8 cellular contexts compared by ENCODE assay signal in genomic region chr1:169466259-169467230, GRCh38. TPM values are rescaled to one million over a fixed set of nuclear protein-coding genes. Genes with fewer than 3 reads are reported as not detected.
DNase-seq lines count a peak whose midpoint lies in the region; ATAC-seq, FAIRE-seq and TF ChIP-seq lines count a peak whose summit lies in the region.

No MANE protein-coding gene starts in this region.

- BruUV-seq in mammary epithelial cell (replicated peaks; lab: Mats Ljungman, UMichigan): no TSS peak

- no peak for FAIRE-seq in A549 (lab: Jason Lieb, UNC)

- 73% methylated on average over 8 of the region's 8 CpGs for WGBS in A549 (ENCODE audit: missing lambda C conversion rate)
- 59% methylated on average over 8 of the region's 8 CpGs for WGBS in mammary epithelial cell (ENCODE audit: low coverage, missing lambda C conversion rate)

- no peak overlapping the region for H3K9ac ChIP-seq in DND-41 (ENCODE audit: low read depth, low read length)
- H3K9ac ChIP-seq in mammary epithelial cell (ENCODE audit: insufficient read depth, low read length): no peak overlapping the region
- H3K9ac ChIP-seq in neural cell (ENCODE audit: low read length): no peak overlapping the region

- in situ Hi-C loops in mammary epithelial cell (cut with MboI; ENCODE audit: low sequenced_read_pairs in 2 of 2): no loop called here

- H3K27me3 ChIP-seq in DND-41 (ENCODE audit: insufficient read depth, low read length, poor library complexity): no peaks in the 10 kb centered on the region
- H3K27me3 ChIP-seq in mammary epithelial cell (ENCODE audit: insufficient read depth, low read length): no peaks in the 10 kb centered on the region
- H3K27me3 ChIP-seq in neural cell (ENCODE audit: insufficient read depth, low read depth, low read length): no peaks in the 10 kb centered on the region

- dilution Hi-C loops in mammary epithelial cell (cut with HindIII; ENCODE audit: low sequenced_read_pairs): no loop called here

- no peaks in the 10 kb centered on the region for H3F3A ChIP-seq in neural cell (ENCODE audit: insufficient read depth, low read length, poor library complexity, severe bottlenecking)

- H4K20me1 ChIP-seq in DND-41 (ENCODE audit: insufficient read depth, low read length) (no peaks in the 10 kb centered on the region), mammary epithelial cell (ENCODE audit: insufficient read depth, low read length) (no peaks in the 10 kb centered on the region), neural cell (ENCODE audit: insufficient read depth) (no peaks in the 10 kb centered on the region)

- TF ChIP-seq CTCF in A549 (IDR thresholded peaks at IDR 0.05): peak; percentile 59
- TF ChIP-seq CTCF in DND-41 (IDR thresholded peaks at IDR 0.05; ENCODE audit: borderline replicate concordance, extremely low read depth, low read length, poor library complexity, severe bottlenecking): peak; percentile 60
- peak; percentile 29 to 48 for TF ChIP-seq CTCF in mammary epithelial cell (conservative IDR thresholded peaks at IDR 0.05 in 1 of 2, IDR thresholded peaks at IDR 0.05 in 1 of 2; ENCODE audit: extremely low read depth in 1 of 2, insufficient read depth in 1 of 2, low read depth in 1 of 2, low read length in 2 of 2)
- peak; percentile 52 for TF ChIP-seq CTCF in neural cell (IDR thresholded peaks at IDR 0.05; ENCODE audit: poor library complexity, severe bottlenecking)

- TF ChIP-seq POLR2A in A549 (IDR thresholded peaks at IDR 0.05; ENCODE audit: low read length): no peak

- TF ChIP-seq EP300 in A549 (IDR thresholded peaks at IDR 0.05) (no peak), neural cell (conservative IDR thresholded peaks at IDR 0.05; ENCODE audit: poor library complexity, severe bottlenecking) (no peak)

- CTCF ChIA-PET in A549 (lab: Yijun Ruan, JAX): interaction anchor here (0.8 to 3.1 kb wide), 9 partner anchors 13 to 343 kb away, joined by 3 to 31 read pairs (median 5); no protein-coding TSS in a partner anchor
- CTCF ChIA-PET in mammary epithelial cell (lab: Charles Lee; ENCODE audit: low non-redundant PET): interaction anchor here (0.6 to 1.0 kb wide), 3 partner anchors 16 to 333 kb away, joined by 5 to 8 read pairs (median 6); no protein-coding TSS in a partner anchor

- H3K36me3 ChIP-seq in DND-41 (ENCODE audit: insufficient read depth, low read length) (peaks cover 4% of the 10 kb centered on the region; the same call in 1 of the 2 replicates), mammary epithelial cell (ENCODE audit: insufficient read depth, low read length) (peaks cover 4% of the 10 kb centered on the region), neural cell (ENCODE audit: insufficient read depth, low read length) (no peaks in the 10 kb centered on the region)

- POLR2A ChIA-PET in A549 (lab: Yijun Ruan, JAX): interaction anchor here (1.0 kb wide), 1 partner anchor 79 kb away, joined by 3 read pairs; no protein-coding TSS in a partner anchor

- H2AFZ ChIP-seq in DND-41 (ENCODE audit: low read depth, low read length): no peak overlapping the region
- no peak overlapping the region for H2AFZ ChIP-seq in mammary epithelial cell (ENCODE audit: low read depth, low read length)
- H2AFZ ChIP-seq in neural cell (ENCODE audit: low read depth, low read length): no peak overlapping the region

- H3K4me3 ChIP-seq in A549 (no peak overlapping the region), DND-41 (ENCODE audit: low read depth in 1 of 2, low read length in 2 of 2) (no peak overlapping the region), mammary epithelial cell (replicated peaks in 1 of 3; ENCODE audit: insufficient read depth in 1 of 3, low read depth in 2 of 3, low read length in 3 of 3) (no peak overlapping the region), neural cell (ENCODE audit: low read length) (no peak overlapping the region)

- TF ChIP-seq RAD21 in A549 (conservative IDR thresholded peaks at IDR 0.05 in 1 of 2, IDR thresholded peaks at IDR 0.05 in 1 of 2): peak; percentile 57 to 68
- TF ChIP-seq RAD21 in neural cell (conservative IDR thresholded peaks at IDR 0.05): peak; percentile 59

- no peak overlapping the region for H3K4me2 ChIP-seq in A549
- H3K4me2 ChIP-seq in DND-41 (ENCODE audit: insufficient read depth, low read length): no peak overlapping the region
- H3K4me2 ChIP-seq in mammary epithelial cell (ENCODE audit: insufficient read depth, low read depth, low read length): no peak overlapping the region
- H3K4me2 ChIP-seq in neural cell (ENCODE audit: low read length): no peak overlapping the region

- H3K9me2 ChIP-seq in neural cell (ENCODE audit: insufficient read depth, low read length): no peaks in the 10 kb centered on the region

- intact Hi-C loops in mammary epithelial cell (cut with micrococcal nuclease): loop anchor here (1.0 to 5.0 kb wide), 2 partner anchors 80 to 864 kb away; no protein-coding TSS in a partner anchor

- no peaks in the 10 kb centered on the region for H3K9me3 ChIP-seq in A549
- no peaks in the 10 kb centered on the region for H3K9me3 ChIP-seq in DND-41 (ENCODE audit: insufficient read depth, low read length, severe bottlenecking)
- no peaks in the 10 kb centered on the region for H3K9me3 ChIP-seq in mammary epithelial cell (replicated peaks; ENCODE audit: insufficient read depth, low read length)
- no peaks in the 10 kb centered on the region for H3K9me3 ChIP-seq in neural cell (ENCODE audit: low read length)

- ATAC-seq in A549: peak; percentile 76 to 80
- peak; percentile 68; the same call in 2 of the 3 replicates for ATAC-seq in DND-41 (ENCODE audit: insufficient read depth, low read depth)
- ATAC-seq in GM18511 (IDR thresholded peaks at IDR 0.05; ENCODE audit: unreplicated experiment): no peak

- H3K27ac ChIP-seq in A549 (no peak overlapping the region), DND-41 (ENCODE audit: low read length) (no peak overlapping the region), mammary epithelial cell (ENCODE audit: insufficient read depth, low read depth, low read length) (no peak overlapping the region), neural cell (ENCODE audit: low read length) (no peak overlapping the region)

- H3K79me2 ChIP-seq in DND-41 (ENCODE audit: insufficient read depth, low read length) (no peaks in the 10 kb centered on the region), mammary epithelial cell (ENCODE audit: insufficient read depth, low read length) (no peaks in the 10 kb centered on the region), neural cell (replicated peaks; ENCODE audit: insufficient read depth, low read length) (no peaks in the 10 kb centered on the region)

- no peaks in the 10 kb centered on the region for H3K4me1 ChIP-seq in A549
- no peaks in the 10 kb centered on the region for H3K4me1 ChIP-seq in DND-41 (ENCODE audit: insufficient read depth, low read length)
- no peaks in the 10 kb centered on the region for H3K4me1 ChIP-seq in mammary epithelial cell (ENCODE audit: insufficient read depth, low read length)

- peak; percentile 11 to 44 for DNase-seq in A549 (ENCODE audit: low read depth in 1 of 2, low spot score in 1 of 2)
- peak; percentile 44 for DNase-seq in DND-41
- DNase-seq in NCI-H2196 treated with DMSO at 0.1 percent for 48 hours (lab: John Stamatoyannopoulos, UW; ENCODE audit: unreplicated experiment): peak; percentile 8
- DNase-seq in mammary epithelial cell: peak; percentile 23
- no peak for DNase-seq in putamen (ENCODE audit: low spot score)
- no peak for DNase-seq in Ammon's horn (ENCODE audit: low spot score)

TF ChIP-seq in A549, 52 proteins besides CTCF, POLR2A, EP300 and RAD21:
- peak; percentile 66 for TF ChIP-seq SMC3 (IDR thresholded peaks at IDR 0.05)
- TF ChIP-seq NR3C1 (IDR thresholded peaks at IDR 0.05): no peak

TF ChIP-seq in neural cell, 6 proteins besides CTCF, POLR2A, EP300 and RAD21:
- peak; percentile 62 for TF ChIP-seq SMC3 (conservative IDR thresholded peaks at IDR 0.05; ENCODE audit: poor library complexity)
- TF ChIP-seq POLR2AphosphoS5 (IDR thresholded peaks at IDR 0.05): no peak

RNA-seq across cellular contexts. Expression of gene SLC19A2, which starts 19.2 kb away (rescaled TPM):
- 11.7 and 13.3 TPM in 2 replicates for polyA plus RNA-seq in A549 (2011; rRNA removed)
- 3.4 and 4.7 TPM in 2 replicates for polyA plus RNA-seq in A549 (2012; cell fraction: cytosol; rRNA removed)
- polyA plus RNA-seq in A549 (2012; cell fraction: nucleus; rRNA removed): 4.7 and 5.7 TPM in 2 replicates
- polyA plus RNA-seq in A549 (2017; fragmentation: RNase III; extraction: RNeasy Plus Mini Kit Qiagen cat#74134 plus additional on column Dnase treatment): 4.5 to 5.2 TPM (median 4.7 TPM) in 3 replicates
- polyA minus RNA-seq in A549 (2011; rRNA and poly(A)+ RNA removed): 9.1 and 9.6 TPM in 2 replicates
- total RNA-seq in mammary epithelial cell: 10 to 100 TPM in 1 of 2 donors, 1 to 10 TPM in 1; 6.3 to 11.0 TPM
- 5.6 TPM for polyA plus RNA-seq in mammary epithelial cell
- polyA minus RNA-seq in mammary epithelial cell: 10.6 TPM
- polyA plus RNA-seq in neural cell: 45.8 and 46.3 TPM in 2 replicates
- 43.8 and 46.1 TPM in 2 replicates for polyA minus RNA-seq in neural cell

RNA-seq across cellular contexts. Expression of gene CCDC181, which starts 39.3 kb away (rescaled TPM):
- polyA plus RNA-seq in A549 (2011; rRNA removed) (0.26 and 0.35 TPM in 2 replicates), A549 (2017; fragmentation: RNase III; extraction: RNeasy Plus Mini Kit Qiagen cat#74134 plus additional on column Dnase treatment) (0.14 to 0.26 TPM (median 0.20 TPM) in 3 replicates), mammary epithelial cell (not detected), neural cell (11.2 and 14.7 TPM in 2 replicates)
- polyA plus RNA-seq in A549 (2012; cell fraction: cytosol; rRNA removed): 0.03 and 0.07 TPM in 2 replicates
- not detected in 2 replicates for polyA plus RNA-seq in A549 (2012; cell fraction: nucleus; rRNA removed)
- polyA minus RNA-seq in A549 (2011; rRNA and poly(A)+ RNA removed): 0.17 TPM in 1 of 2 replicates, not detected in the other
- total RNA-seq in mammary epithelial cell: under 1 TPM in 1 of 2 donors, not detected in 1; 0.17 TPM
- polyA minus RNA-seq in mammary epithelial cell (not detected), neural cell (7.5 and 11.7 TPM in 2 replicates)

Comparison
In these comparisons a context has a peak if more than half of its experiments do, and no peak if none do; other contexts are left out.
1. DNase-seq: peak in A549 (2 of 2), DND-41 (single experiment), NCI-H2196 treated with DMSO at 0.1 percent for 48 hours (single experiment) and mammary epithelial cell (single experiment); none in putamen (single experiment) and Ammon's horn (single experiment).
2. Peak in every context shown above with its lines, with median percentiles within 50 percentile points of each other: CTCF ChIP-seq.